Comparison of ENCODE assay signal across 8 cellular contexts in the genomic region with DNA sequence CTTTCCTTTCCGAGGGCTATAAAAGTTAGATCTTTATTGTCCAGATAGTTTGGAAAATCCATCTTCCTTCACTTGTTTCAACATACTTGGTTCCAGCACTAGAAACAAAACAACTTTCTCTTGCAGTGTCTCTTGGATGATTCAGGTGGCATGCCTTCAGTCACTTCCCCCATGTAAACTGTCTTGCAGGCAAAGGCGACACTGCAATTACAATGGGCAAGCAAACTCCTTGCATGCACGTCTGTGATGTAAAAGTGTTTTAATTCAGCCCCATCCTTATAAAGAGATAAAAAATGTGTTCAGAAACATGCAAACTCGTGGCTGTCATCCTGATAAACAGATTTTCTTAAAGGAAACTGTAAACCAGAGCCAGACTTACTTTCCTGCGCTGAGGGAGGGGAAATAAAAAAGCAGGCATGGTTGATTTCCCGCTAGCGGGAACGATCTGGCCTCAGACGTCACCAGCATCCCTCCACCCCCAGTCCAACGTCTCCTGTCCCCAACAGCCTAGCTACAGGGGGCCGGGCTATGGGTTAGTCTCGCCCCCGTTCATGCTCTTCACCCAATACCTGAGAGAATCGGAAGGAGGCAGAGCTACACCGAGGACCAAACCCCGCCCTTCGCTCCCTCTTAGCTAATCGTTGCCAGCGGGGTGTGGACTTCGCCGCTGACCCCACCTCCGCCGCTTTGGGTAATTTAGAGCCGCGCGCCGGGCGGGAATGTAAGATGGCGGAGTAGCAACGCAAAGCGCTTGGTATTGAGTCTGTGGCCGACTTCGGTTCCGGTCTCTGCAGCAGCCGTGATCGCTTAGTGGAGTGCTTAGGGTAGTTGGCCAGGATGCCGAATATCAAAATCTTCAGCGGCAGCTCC. TPM values are rescaled to one million over a fixed set of nuclear protein-coding genes. Genes with fewer than 3 reads are reported as not detected.
DNase-seq lines count a peak whose midpoint lies in the region; ATAC-seq and TF ChIP-seq lines count a peak whose summit lies in the region.

A gene (plus strand): TSS at position 719 of the 870 bp plus-strand sequence. CDS start 119 bp downstream, at position 838.

- H3K36me3 Mint-ChIP-seq in activated CD4-positive, alpha-beta T cell treated with anti-CD3 and anti-CD28 coated beads, Interleukin-2, amount 10 ng/mL, durations not matched to agents 24 days and 14 days (ENCODE audit: low read depth) = peaks cover 7% of the 10 kb centered on the region

- peak within 1 kb of the TSS; percentile 94 for H3K4me3 Mint-ChIP-seq in activated CD4-positive, alpha-beta T cell treated with anti-CD3 and anti-CD28 coated beads, Interleukin-2, amount 10 ng/mL, durations not matched to agents 24 days and 14 days

- H3K27ac Mint-ChIP-seq in activated CD4-positive, alpha-beta T cell treated with anti-CD3 and anti-CD28 coated beads, Interleukin-2, amount 10 ng/mL, durations not matched to agents 24 days and 14 days = peak within 1 kb of the TSS; percentile 95

- CTCF ChIA-PET in BJ (lab: Yijun Ruan, JAX) = interaction anchor here (0.9 to 1.4 kb wide), 3 partner anchors 27 to 148 kb away, joined by 3 to 5 read pairs (median 4); a partner anchor contains a TSS

- no peaks in the 10 kb centered on the region for H3K9me3 Mint-ChIP-seq in activated CD4-positive, alpha-beta T cell treated with anti-CD3 and anti-CD28 coated beads, Interleukin-2, amount 10 ng/mL, durations not matched to agents 24 days and 14 days

- peak within 1 kb of the TSS; percentile 56 for H3K4me3 ChIP-seq in BJ (ENCODE audit: low read depth, low read length)
- H3K4me3 ChIP-seq in coronary artery = peak within 1 kb of the TSS; percentile 78

- DNase-seq in BJ (ENCODE audit: low read depth) (peak; percentile 77), NCI-H526 treated with DMSO at 0.1 percent for 48 hours (lab: John Stamatoyannopoulos, UW) (peak; percentile 91), coronary artery (ENCODE audit: low spot score) (peak; percentile 94), left kidney (ENCODE audit: low read depth, low spot score) (peak; percentile 98)
- DNase-seq in activated CD4-positive, alpha-beta T cell treated with anti-CD3 and anti-CD28 coated beads, Interleukin-2, amount 10 ng/mL, durations not matched to agents 24 days and 14 days = peak; percentile 96
- peak; percentile 86 for DNase-seq in stimulated activated CD4-positive, alpha-beta T cell treated with anti-CD3 and anti-CD28 coated beads, Interleukin-2, amount 100 ng/mL, for 24 hours

- intact Hi-C loops in activated CD4-positive, alpha-beta T cell treated with anti-CD3 and anti-CD28 coated beads, Interleukin-2, amount 10 ng/mL, durations not matched to agents 24 days and 14 days (cut with micrococcal nuclease) = loop anchor here (1.0 to 10.0 kb wide), 5 partner anchors 27 to 633 kb away; a partner anchor contains a TSS

- H3K27me3 Mint-ChIP-seq in activated CD4-positive, alpha-beta T cell treated with anti-CD3 and anti-CD28 coated beads, Interleukin-2, amount 10 ng/mL, durations not matched to agents 24 days and 14 days = no peaks in the 10 kb centered on the region

- peaks cover 22% of the 10 kb centered on the region for H3K4me1 Mint-ChIP-seq in activated CD4-positive, alpha-beta T cell treated with anti-CD3 and anti-CD28 coated beads, Interleukin-2, amount 10 ng/mL, durations not matched to agents 24 days and 14 days

- TF ChIP-seq CTCF in BJ (IDR thresholded peaks at IDR 0.05; ENCODE audit: insufficient read depth, low read depth, low read length) (no peak), coronary artery (IDR thresholded peaks at IDR 0.05) (no peak)

- peak within 1 kb of the TSS; percentile 54 to 84 for H3K27ac ChIP-seq in coronary artery

- ATAC-seq in GM19324 (IDR thresholded peaks at IDR 0.05; ENCODE audit: low FRiP score, unreplicated experiment) (peak; percentile 100), HG03469 (IDR thresholded peaks at IDR 0.05; ENCODE audit: unreplicated experiment) (peak; percentile 100)

- POLR2A ChIA-PET in BJ (lab: Charles Lee) = no interaction called here

- H3K36me3 ChIP-seq in BJ (ENCODE audit: control insufficient read depth, insufficient read depth, low read length) = no peaks in the 10 kb centered on the region

- H3K27me3 ChIP-seq in BJ (ENCODE audit: control insufficient read depth, insufficient read depth, low read length) = no peaks in the 10 kb centered on the region

RNA-seq across cellular contexts. Expression of the gene that starts here (rescaled TPM):
- 50.1 and 64.9 TPM in 2 replicates for polyA plus RNA-seq in BJ (2011; rRNA removed)
- 22.1 and 32.3 TPM in 2 replicates for polyA minus RNA-seq in BJ (2011; rRNA and poly(A)+ RNA removed)
- total RNA-seq in activated CD4-positive, alpha-beta T cell treated with anti-CD3 and anti-CD28 coated beads, Interleukin-2, amount 10 ng/mL, durations not matched to agents 24 days and 14 days = 112 and 115 TPM in 2 replicates

Comparison
In these comparisons a context has a peak if more than half of its experiments do, and no peak if none do; other contexts are left out.
1. Peak in every context shown above with its lines: DNase-seq, ATAC-seq, H3K4me3 ChIP-seq and H3K27ac ChIP-seq.